In the genomic region with DNA sequence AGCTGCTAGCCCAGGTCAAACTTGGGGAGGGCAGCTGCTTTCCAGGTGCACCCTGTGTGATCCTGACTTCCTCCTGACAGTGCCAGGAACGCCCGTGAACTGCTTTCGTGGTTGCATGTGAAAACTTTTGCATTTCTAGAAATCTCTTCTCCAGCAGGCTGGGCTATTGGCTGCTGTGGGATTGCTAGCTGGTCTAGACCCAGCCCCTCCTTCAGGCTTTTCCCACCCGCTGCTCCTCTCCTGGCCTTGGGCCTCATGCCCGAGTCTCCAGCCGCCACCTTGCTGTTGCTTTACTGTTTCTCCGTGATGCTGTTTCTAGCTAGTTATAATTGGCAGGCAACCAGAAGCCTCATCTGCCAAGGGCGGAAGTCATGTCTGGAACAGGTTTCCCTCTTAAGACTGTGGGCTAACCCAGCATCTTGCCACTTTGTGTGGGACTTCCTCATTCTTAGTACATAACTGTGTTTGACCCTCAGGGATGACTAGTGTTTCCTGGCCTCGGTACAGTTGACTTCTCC, we compare ENCODE assay signal across 8 cellular contexts.
DNase-seq lines count a peak whose midpoint lies in the region; ATAC-seq and TF ChIP-seq lines count a peak whose summit lies in the region.

No MANE protein-coding gene starts in this region.

- no peak for TF ChIP-seq CTCF in AG10803 (conservative IDR thresholded peaks at IDR 0.05; ENCODE audit: low read length)
- TF ChIP-seq CTCF in RWPE1 (conservative IDR thresholded peaks at IDR 0.05; ENCODE audit: low read depth), result no peak

- CTCF ChIA-PET in RWPE1 (lab: Yijun Ruan, JAX), result interaction anchor here (0.6 to 0.7 kb wide), 2 partner anchors 10 to 161 kb away, joined by 3 to 4 read pairs; no protein-coding TSS in a partner anchor

- POLR2A ChIA-PET in RWPE1 (lab: Yijun Ruan, JAX; ENCODE audit: low non-redundant PET), result no interaction called here

- DNase-seq in AG10803 (ENCODE audit: low read depth), result peak; percentile 92
- DNase-seq in RWPE1 (ENCODE audit: low spot score), result peak; percentile 87
- DNase-seq in amniotic epithelial cell (ENCODE audit: low read depth), result peak; percentile 13
- peak; percentile 42 for DNase-seq in hepatic stellate cell (ENCODE audit: low spot score)
- peak; percentile 28 to 30 for DNase-seq in stimulated activated CD8-positive, alpha-beta memory T cell treated with anti-CD3 and anti-CD28 coated beads, Interleukin-7, amount 100 ng/mL, for 1 hour (ENCODE audit: low read depth in 2 of 2)
- no peak for DNase-seq in NCI-H1436 (lab: John Stamatoyannopoulos, UW)

- no peak overlapping the region for H3K4me3 ChIP-seq in AG10803 (ENCODE audit: low read length)

- ATAC-seq in GM19035 (IDR thresholded peaks at IDR 0.05; ENCODE audit: unreplicated experiment) (peak; percentile 80), HG03342 (IDR thresholded peaks at IDR 0.05; ENCODE audit: unreplicated experiment) (peak; percentile 82)

- H3K27ac ChIP-seq in RWPE1, result peak overlapping the region; percentile 72
